Comparison of ENCODE assay signal across 9 cellular contexts in genomic region chr5:1724822-1725602, GRCh38.
DNase-seq lines count a peak whose midpoint lies in the region; ATAC-seq, FAIRE-seq and TF ChIP-seq lines count a peak whose summit lies in the region.
"Had no signal": no experiment of that assay in that cellular context is flagged by ENCODE, and none has a peak within 500 bp of the region (broad histone marks: within the 10 kb centered on the region; RNA-seq: fewer than 3 reads in every experiment).

No MANE protein-coding gene starts in this region.

- intact Hi-C loops in CD4-positive, alpha-beta memory T cell (cut with micrococcal nuclease): no loop called here
- intact Hi-C loops in naive thymus-derived CD4-positive, alpha-beta T cell (cut with micrococcal nuclease): loop anchor here in 1 of 2 donors (1.0 kb wide), 1 partner anchor 15 kb away; no protein-coding TSS in a partner anchor

- H3K4me1 Mint-ChIP-seq in CD4-positive, alpha-beta memory T cell: peaks cover 0 to 6% (median under 1%) of the 10 kb centered on the region in 4 donors
- H3K4me1 Mint-ChIP-seq in T-cell: no peaks in the 10 kb centered on the region
- H3K4me1 Mint-ChIP-seq in effector memory CD8-positive, alpha-beta T cell (ENCODE audit: low read depth in 2 of 2): peaks cover 0 to 4% of the 10 kb centered on the region in 2 donors
- H3K4me1 Mint-ChIP-seq in naive thymus-derived CD4-positive, alpha-beta T cell: peaks cover 0 to 7% (median 0%) of the 10 kb centered on the region in 7 donors
- H3K4me1 Mint-ChIP-seq: IgD-negative memory B cell had no signal

- H3K9me3 ChIP-seq in CD4-positive, alpha-beta memory T cell (ENCODE audit: control insufficient read depth in 1 of 2, low read length in 2 of 2): no peaks in the 10 kb centered on the region
- H3K9me3 ChIP-seq in naive thymus-derived CD4-positive, alpha-beta T cell (ENCODE audit: control insufficient read depth in 2 of 3, low read length in 3 of 3): no peaks in the 10 kb centered on the region

- H3K27me3 Mint-ChIP-seq in CD4-positive, alpha-beta memory T cell: peaks cover 0 to 1% of the 10 kb centered on the region in 2 donors
- peaks cover 7 to 18% of the 10 kb centered on the region in 2 donors for H3K27me3 Mint-ChIP-seq in T-cell
- peaks cover 36 to 80% of the 10 kb centered on the region in 2 donors for H3K27me3 Mint-ChIP-seq in effector memory CD8-positive, alpha-beta T cell
- H3K27me3 Mint-ChIP-seq in naive thymus-derived CD4-positive, alpha-beta T cell: peaks cover 0 to 34% (median 6%) of the 10 kb centered on the region in 5 donors

- no peak for FAIRE-seq in RCC 7860 (lab: Jason Lieb, UNC)

- peak; percentile 73 to 83 (median 76) for ATAC-seq in T-cell (replicated peaks in 1 of 4)
- ATAC-seq in effector memory CD8-positive, alpha-beta T cell (replicated peaks): peak; percentile 37
- no peak for ATAC-seq in naive thymus-derived CD4-positive, alpha-beta T cell
- no peak for ATAC-seq in HG02970 (IDR thresholded peaks at IDR 0.05; ENCODE audit: low FRiP score, unreplicated experiment)

- no peak overlapping the region for H3K4me3 ChIP-seq in CD4-positive, alpha-beta memory T cell (ENCODE audit: low read length in 2 of 2)
- H3K4me3 ChIP-seq in naive thymus-derived CD4-positive, alpha-beta T cell (ENCODE audit: low read length): peak overlapping the region; percentile 23

- TF ChIP-seq CTCF in GM13977 (IDR thresholded peaks at IDR 0.05; ENCODE audit: extremely low read depth, insufficient read depth, missing control alignments): no peak

- H3K9me3 Mint-ChIP-seq in CD4-positive, alpha-beta memory T cell: peaks cover 0 to 13% (median 6%) of the 10 kb centered on the region in 8 donors
- peaks cover 3 to 7% (median 5%) of the 10 kb centered on the region in 3 donors for H3K9me3 Mint-ChIP-seq in T-cell
- no peaks in the 10 kb centered on the region for H3K9me3 Mint-ChIP-seq in effector memory CD8-positive, alpha-beta T cell
- peaks cover 0 to 14% (median 5%) of the 10 kb centered on the region in 11 donors for H3K9me3 Mint-ChIP-seq in naive thymus-derived CD4-positive, alpha-beta T cell

- H3K27ac ChIP-seq in CD4-positive, alpha-beta memory T cell (ENCODE audit: low read depth, low read length): no peak overlapping the region
- no peak overlapping the region for H3K27ac ChIP-seq in naive thymus-derived CD4-positive, alpha-beta T cell (ENCODE audit: low read depth, low read length)

- H3K36me3 ChIP-seq in CD4-positive, alpha-beta memory T cell (ENCODE audit: insufficient read depth, low read length): no peaks in the 10 kb centered on the region
- no peaks in the 10 kb centered on the region for H3K36me3 ChIP-seq in naive thymus-derived CD4-positive, alpha-beta T cell (ENCODE audit: control insufficient read depth in 2 of 3, insufficient read depth in 3 of 3, low read length in 3 of 3)

- CTCF ChIA-PET in CD4-positive, alpha-beta memory T cell (lab: Charles Lee; ENCODE audit: partially characterized antibody): no interaction called here
- CTCF ChIA-PET in T-cell (lab: Charles Lee): interaction anchor here in 1 of 2 donors (0.7 kb wide), 1 partner anchor 98 kb away, joined by 7 read pairs; no protein-coding TSS in a partner anchor
- CTCF ChIA-PET in naive thymus-derived CD4-positive, alpha-beta T cell (lab: Charles Lee): interaction anchor here (1.0 kb wide), 1 partner anchor 68 kb away, joined by 4 read pairs; no protein-coding TSS in a partner anchor

- peak overlapping the region in 3 of 7 donors; percentile 31 to 36 (median 35) for H3K27ac Mint-ChIP-seq in CD4-positive, alpha-beta memory T cell
- H3K27ac Mint-ChIP-seq in T-cell: peak overlapping the region; percentile 34 to 67
- no peak overlapping the region for H3K27ac Mint-ChIP-seq in effector memory CD8-positive, alpha-beta T cell
- H3K27ac Mint-ChIP-seq in naive thymus-derived CD4-positive, alpha-beta T cell: peak overlapping the region in 1 of 9 donors; percentile 67
- H3K27ac Mint-ChIP-seq: IgD-negative memory B cell had no signal

- DNase-seq in CD4-positive, alpha-beta memory T cell: peak in 3 of 5 donors; percentile 17 to 24 (median 20)
- DNase-seq in T-cell (peak in 7 of 34 experiments; percentile 10 to 33 (median 23)), GM13977 (ENCODE audit: low spot score) (no peak), RCC 7860 (ENCODE audit: low spot score) (no peak), COLO829 (ENCODE audit: low spot score) (no peak)
- no peak for DNase-seq in effector memory CD8-positive, alpha-beta T cell
- peak in 4 of 9 donors; percentile 8 to 25 (median 19) for DNase-seq in naive thymus-derived CD4-positive, alpha-beta T cell

- no peaks in the 10 kb centered on the region for H3K27me3 ChIP-seq in CD4-positive, alpha-beta memory T cell (ENCODE audit: insufficient read depth, low read length)
- no peaks in the 10 kb centered on the region for H3K27me3 ChIP-seq in naive thymus-derived CD4-positive, alpha-beta T cell (ENCODE audit: control insufficient read depth in 2 of 2, insufficient read depth in 2 of 2, low read length in 2 of 2)

- POLR2A ChIA-PET in CD4-positive, alpha-beta memory T cell (lab: Charles Lee; ENCODE audit: partially characterized antibody): no interaction called here
- POLR2A ChIA-PET in T-cell (lab: Charles Lee): no interaction called here
- POLR2A ChIA-PET in naive thymus-derived CD4-positive, alpha-beta T cell (lab: Charles Lee): interaction anchor here (1.2 kb wide), 1 partner anchor 76 kb away, joined by 6 read pairs; the partner anchor contains the start of genes MRPL36 and NDUFS6

- H3K4me1 ChIP-seq in CD4-positive, alpha-beta memory T cell (ENCODE audit: insufficient read depth, low read length): no peaks in the 10 kb centered on the region
- H3K4me1 ChIP-seq in naive thymus-derived CD4-positive, alpha-beta T cell (ENCODE audit: control insufficient read depth in 2 of 2, insufficient read depth in 2 of 2, low read length in 2 of 2): no peaks in the 10 kb centered on the region

- in situ Hi-C loops in GM13977 (cut with MboI; ENCODE audit: low pct_unique_long_range_greater_than_20kb, low sequenced_read_pairs, unreplicated experiment): no loop called here

- peak overlapping the region; percentile 71 to 87 (median 78) for H3K4me3 Mint-ChIP-seq in CD4-positive, alpha-beta memory T cell
- peak overlapping the region; percentile 68 to 74 (median 70) for H3K4me3 Mint-ChIP-seq in T-cell
- peak overlapping the region; percentile 29 to 59 for H3K4me3 Mint-ChIP-seq in effector memory CD8-positive, alpha-beta T cell
- H3K4me3 Mint-ChIP-seq in naive thymus-derived CD4-positive, alpha-beta T cell: peak overlapping the region; percentile 51 to 86 (median 72)
- H3K4me3 Mint-ChIP-seq: IgD-negative memory B cell had no signal

- H3K36me3 Mint-ChIP-seq in CD4-positive, alpha-beta memory T cell: peaks cover 2 to 8% of the 10 kb centered on the region in 2 donors
- H3K36me3 Mint-ChIP-seq in T-cell: peaks cover 4% of the 10 kb centered on the region
- no peaks in the 10 kb centered on the region for H3K36me3 Mint-ChIP-seq in effector memory CD8-positive, alpha-beta T cell (ENCODE audit: insufficient read depth)
- peaks cover 0 to 8% (median 3%) of the 10 kb centered on the region in 5 donors for H3K36me3 Mint-ChIP-seq in naive thymus-derived CD4-positive, alpha-beta T cell
- H3K36me3 Mint-ChIP-seq: IgD-negative memory B cell had no signal

Comparison
In these comparisons a context has a peak if more than half of its experiments do, and no peak if none do; other contexts are left out.
1. DNase-seq: peak in CD4-positive, alpha-beta memory T cell (3 of 5); none in effector memory CD8-positive, alpha-beta T cell (0 of 3), GM13977 (single experiment), RCC 7860 (single experiment) and COLO829 (single experiment).
2. H3K27ac Mint-ChIP-seq: peak in T-cell (2 of 2); none in effector memory CD8-positive, alpha-beta T cell (0 of 2).
3. ATAC-seq: peak in T-cell (4 of 4) and effector memory CD8-positive, alpha-beta T cell (single experiment); none in naive thymus-derived CD4-positive, alpha-beta T cell (single experiment) and HG02970 (single experiment).
4. Peak in every context shown above with its lines, with median percentiles within 50 percentile points of each other: H3K4me3 Mint-ChIP-seq.